Comparison of ENCODE assay signal across 8 cellular contexts in the genomic region with DNA sequence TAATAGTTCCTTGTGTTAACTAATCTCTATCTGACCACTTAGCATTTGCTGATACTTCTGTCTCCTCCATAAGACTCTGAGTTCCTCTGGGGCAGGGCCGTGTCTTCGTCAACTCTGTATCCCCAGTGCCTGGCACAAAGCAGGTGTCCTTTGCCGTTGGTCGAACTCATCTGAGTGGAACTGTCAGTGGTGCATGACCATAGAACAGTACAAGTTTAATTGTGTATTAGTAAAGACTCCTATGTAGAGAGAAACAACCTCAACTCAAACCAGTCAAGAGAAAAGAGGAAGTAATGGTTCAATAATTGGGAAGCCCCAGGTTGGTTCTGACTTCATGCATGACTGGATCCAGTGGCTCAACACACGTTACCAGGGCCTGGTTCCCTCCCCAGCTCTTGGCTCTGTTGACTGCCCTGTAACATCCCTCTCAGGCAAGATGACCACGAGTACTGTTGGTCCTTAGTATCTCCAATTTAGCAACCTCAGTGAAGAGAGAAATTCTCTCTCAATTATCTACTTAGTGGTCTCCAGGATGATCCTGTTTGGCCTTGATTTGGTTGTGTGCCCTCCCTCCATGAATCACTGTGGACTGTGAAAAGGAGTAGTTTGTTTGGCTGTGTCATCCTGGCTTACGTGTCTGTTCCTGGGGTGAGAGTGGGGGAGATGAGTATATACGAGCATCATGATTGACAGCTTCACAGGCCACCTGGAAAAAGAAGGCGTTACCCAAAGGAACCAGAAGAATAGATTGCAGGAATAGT. TPM values are rescaled to one million over a fixed set of nuclear protein-coding genes. Genes with fewer than 3 reads are reported as not detected.
DNase-seq lines count a peak whose midpoint lies in the region; ATAC-seq and TF ChIP-seq lines count a peak whose summit lies in the region.

No MANE protein-coding gene starts in this region.

- TF ChIP-seq POLR2A in transverse colon (IDR thresholded peaks at IDR 0.05): no peak

- no peaks in the 10 kb centered on the region for H3K9me3 ChIP-seq in transverse colon

- H3K27me3 Mint-ChIP-seq in activated naive CD8-positive, alpha-beta T cell treated with anti-CD3 and anti-CD28 coated beads, Interleukin-2, amount 50 U/mL, for 24 hours: no peaks in the 10 kb centered on the region
- no peaks in the 10 kb centered on the region for H3K27me3 Mint-ChIP-seq in activated naive CD8-positive, alpha-beta T cell treated with anti-CD3 and anti-CD28 coated beads for 36 hours
- H3K27me3 Mint-ChIP-seq in activated naive CD4-positive, alpha-beta T cell treated with anti-CD3 and anti-CD28 coated beads, Interleukin-2, amount 10 ng/mL, durations not matched to agents 7 days and 5 days: peaks cover 5% of the 10 kb centered on the region

- H3K36me3 ChIP-seq in transverse colon: no peaks in the 10 kb centered on the region

- in situ Hi-C loops in transverse colon (cut with MboI; ENCODE audit: low pct_ligation_motif_present in 1 of 4, low pct_unique_long_range_greater_than_20kb in 1 of 4, low sequenced_read_pairs in 3 of 4): no loop called here

- CTCF ChIA-PET in RWPE1 (lab: Yijun Ruan, JAX): interaction anchor here (0.5 kb wide), 1 partner anchor 23 kb away, joined by 3 read pairs; no protein-coding TSS in a partner anchor
- CTCF ChIA-PET in activated naive CD4-positive, alpha-beta T cell treated with anti-CD3 and anti-CD28 coated beads, Interleukin-2, amount 10 ng/mL, durations not matched to agents 7 days and 5 days (lab: Charles Lee): no interaction called here

- H3K4me3 Mint-ChIP-seq in activated naive CD8-positive, alpha-beta T cell treated with anti-CD3 and anti-CD28 coated beads, Interleukin-2, amount 50 U/mL, for 24 hours: no peak overlapping the region
- no peak overlapping the region for H3K4me3 Mint-ChIP-seq in activated naive CD8-positive, alpha-beta T cell treated with anti-CD3 and anti-CD28 coated beads for 36 hours
- no peak overlapping the region for H3K4me3 Mint-ChIP-seq in activated naive CD4-positive, alpha-beta T cell treated with anti-CD3 and anti-CD28 coated beads, Interleukin-2, amount 10 ng/mL, durations not matched to agents 7 days and 5 days

- H3K4me1 Mint-ChIP-seq in activated naive CD8-positive, alpha-beta T cell treated with anti-CD3 and anti-CD28 coated beads, Interleukin-2, amount 50 U/mL, for 24 hours: peaks cover 5% of the 10 kb centered on the region
- peaks cover 1% of the 10 kb centered on the region for H3K4me1 Mint-ChIP-seq in activated naive CD8-positive, alpha-beta T cell treated with anti-CD3 and anti-CD28 coated beads for 36 hours
- no peaks in the 10 kb centered on the region for H3K4me1 Mint-ChIP-seq in activated naive CD4-positive, alpha-beta T cell treated with anti-CD3 and anti-CD28 coated beads, Interleukin-2, amount 10 ng/mL, durations not matched to agents 7 days and 5 days

- no peak overlapping the region for H3K4me3 ChIP-seq in transverse colon

- no peaks in the 10 kb centered on the region for H3K27me3 ChIP-seq in transverse colon

- peak; percentile 8 for DNase-seq in activated naive CD8-positive, alpha-beta T cell treated with anti-CD3 and anti-CD28 coated beads, Interleukin-2, amount 50 U/mL, for 24 hours
- DNase-seq in activated naive CD8-positive, alpha-beta T cell treated with anti-CD3 and anti-CD28 coated beads for 36 hours: no peak
- DNase-seq in RWPE1 (ENCODE audit: low spot score): peak; percentile 42
- DNase-seq in transverse colon: peak; percentile 10
- no peak for DNase-seq in activated naive CD4-positive, alpha-beta T cell treated with anti-CD3 and anti-CD28 coated beads, Interleukin-2, amount 10 ng/mL, durations not matched to agents 7 days and 5 days
- no peak for DNase-seq in T-helper 1 cell
- DNase-seq in activated T-cell treated with anti-CD3 and anti-CD28 coated beads, Interleukin-2, amount 50 U/mL, for 48 hours: no peak

- peak overlapping the region; percentile 87 for H3K27ac Mint-ChIP-seq in activated naive CD8-positive, alpha-beta T cell treated with anti-CD3 and anti-CD28 coated beads, Interleukin-2, amount 50 U/mL, for 24 hours
- no peak overlapping the region for H3K27ac Mint-ChIP-seq in activated naive CD8-positive, alpha-beta T cell treated with anti-CD3 and anti-CD28 coated beads for 36 hours
- H3K27ac Mint-ChIP-seq in activated naive CD4-positive, alpha-beta T cell treated with anti-CD3 and anti-CD28 coated beads, Interleukin-2, amount 10 ng/mL, durations not matched to agents 7 days and 5 days: no peak overlapping the region

- no peak for TF ChIP-seq EP300 in transverse colon (IDR thresholded peaks at IDR 0.05; ENCODE audit: low read depth)

- 72 to 87% methylated on average over 3 to 9 of the region's 9 CpGs for WGBS in transverse colon (ENCODE audit: low coverage in 1 of 2), 2 donors

- POLR2A ChIA-PET in RWPE1 (lab: Yijun Ruan, JAX; ENCODE audit: low non-redundant PET): no interaction called here

- peak; percentile 58 for ATAC-seq in activated naive CD8-positive, alpha-beta T cell treated with anti-CD3 and anti-CD28 coated beads, Interleukin-2, amount 50 U/mL, for 24 hours
- ATAC-seq in HG03097 (IDR thresholded peaks at IDR 0.05; ENCODE audit: low FRiP score, unreplicated experiment): peak; percentile 84

- H3K27ac ChIP-seq in RWPE1: no peak overlapping the region
- H3K27ac ChIP-seq in transverse colon: no peak overlapping the region

- intact Hi-C loops in transverse colon (cut with DNase I; ENCODE audit: low total_unique reads): no loop called here

- H3K36me3 Mint-ChIP-seq in activated naive CD8-positive, alpha-beta T cell treated with anti-CD3 and anti-CD28 coated beads, Interleukin-2, amount 50 U/mL, for 24 hours (ENCODE audit: low read depth): no peaks in the 10 kb centered on the region
- no peaks in the 10 kb centered on the region for H3K36me3 Mint-ChIP-seq in activated naive CD8-positive, alpha-beta T cell treated with anti-CD3 and anti-CD28 coated beads for 36 hours
- no peaks in the 10 kb centered on the region for H3K36me3 Mint-ChIP-seq in activated naive CD4-positive, alpha-beta T cell treated with anti-CD3 and anti-CD28 coated beads, Interleukin-2, amount 10 ng/mL, durations not matched to agents 7 days and 5 days

- no peaks in the 10 kb centered on the region for H3K4me1 ChIP-seq in transverse colon

- H3K9me3 Mint-ChIP-seq in activated naive CD8-positive, alpha-beta T cell treated with anti-CD3 and anti-CD28 coated beads, Interleukin-2, amount 50 U/mL, for 24 hours: no peaks in the 10 kb centered on the region
- H3K9me3 Mint-ChIP-seq in activated naive CD8-positive, alpha-beta T cell treated with anti-CD3 and anti-CD28 coated beads for 36 hours: no peaks in the 10 kb centered on the region
- H3K9me3 Mint-ChIP-seq in activated naive CD4-positive, alpha-beta T cell treated with anti-CD3 and anti-CD28 coated beads, Interleukin-2, amount 10 ng/mL, durations not matched to agents 7 days and 5 days: no peaks in the 10 kb centered on the region

- TF ChIP-seq CTCF in RWPE1 (conservative IDR thresholded peaks at IDR 0.05; ENCODE audit: low read depth): no peak
- no peak for TF ChIP-seq CTCF in transverse colon (IDR thresholded peaks at IDR 0.05)

RNA-seq across cellular contexts. Expression of a gene that starts 58.5 kb away (rescaled TPM):
- 100 to 1,000 TPM; 163 to 173 TPM for total RNA-seq in activated naive CD8-positive, alpha-beta T cell treated with anti-CD3 and anti-CD28 coated beads for 36 hours
- total RNA-seq in transverse colon: 10 to 100 TPM; 15.9 to 21.9 (median 17.2) TPM

Comparison
In these comparisons a context has a peak if more than half of its experiments do, and no peak if none do; other contexts are left out.
1. DNase-seq: peak in activated naive CD8-positive, alpha-beta T cell treated with anti-CD3 and anti-CD28 coated beads, Interleukin-2, amount 50 U/mL, for 24 hours (single experiment), RWPE1 (single experiment) and transverse colon (single experiment); none in activated naive CD8-positive, alpha-beta T cell treated with anti-CD3 and anti-CD28 coated beads for 36 hours (single experiment), activated naive CD4-positive, alpha-beta T cell treated with anti-CD3 and anti-CD28 coated beads, Interleukin-2, amount 10 ng/mL, durations not matched to agents 7 days and 5 days (single experiment), T-helper 1 cell (0 of 5) and activated T-cell treated with anti-CD3 and anti-CD28 coated beads, Interleukin-2, amount 50 U/mL, for 48 hours (0 of 2).
2. RNA of a gene that starts 58.5 kb away (total RNA-seq): 163 to 173 TPM in activated naive CD8-positive, alpha-beta T cell treated with anti-CD3 and anti-CD28 coated beads for 36 hours; 15.9 to 21.9 TPM in transverse colon; every median in the first group is over 4 times any median in the second.